In genomic region chr1:245234217-245235120, GRCh38 we compare ENCODE assay signal across 13 cellular contexts.
DNase-seq lines count a peak whose midpoint lies in the region; ATAC-seq and TF ChIP-seq lines count a peak whose summit lies in the region.
"Had no signal": no experiment of that assay in that cellular context is flagged by ENCODE, and none has a peak within 500 bp of the region (broad histone marks: within the 10 kb centered on the region; RNA-seq: fewer than 3 reads in every experiment).

No MANE protein-coding gene starts in this region.

- H3K4me1 Mint-ChIP-seq in activated CD4-positive, alpha-beta T cell treated with anti-CD3 and anti-CD28 coated beads, Interleukin-2, amount 10 ng/mL, durations not matched to agents 24 days and 14 days: no peaks in the 10 kb centered on the region
- H3K4me1 Mint-ChIP-seq: mesothelial cell of epicardium had no signal

- H3K79me1 ChIP-seq in mesendoderm (ENCODE audit: low read length): no peaks in the 10 kb centered on the region

- no peak for TF ChIP-seq POLR2A in gastrocnemius medialis (IDR thresholded peaks at IDR 0.05)
- no peak for TF ChIP-seq POLR2A in sigmoid colon (IDR thresholded peaks at IDR 0.05)

- no peaks in the 10 kb centered on the region for H3K36me3 Mint-ChIP-seq in activated CD4-positive, alpha-beta T cell treated with anti-CD3 and anti-CD28 coated beads, Interleukin-2, amount 10 ng/mL, durations not matched to agents 24 days and 14 days (ENCODE audit: low read depth)

- H3K27me3 ChIP-seq in brain microvascular endothelial cell (replicated peaks) (no peaks in the 10 kb centered on the region), mesendoderm (ENCODE audit: insufficient read depth, low read length, poor library complexity) (no peaks in the 10 kb centered on the region), gastrocnemius medialis (no peaks in the 10 kb centered on the region), sigmoid colon (no peaks in the 10 kb centered on the region)
- H3K27me3 ChIP-seq: breast epithelium had no signal

- peak; percentile 42 for DNase-seq in COLO668 (lab: John Stamatoyannopoulos, UW; ENCODE audit: unreplicated experiment)
- peak; percentile 68 for DNase-seq in NCI-H1417 treated with DMSO at 0.1 percent for 48 hours (lab: John Stamatoyannopoulos, UW)
- DNase-seq in brain microvascular endothelial cell: peak; percentile 1
- DNase-seq in mesendoderm: peak; percentile 53
- no peak for DNase-seq in gastrocnemius medialis
- no peak for DNase-seq in activated CD4-positive, alpha-beta T cell treated with anti-CD3 and anti-CD28 coated beads, Interleukin-2, amount 10 ng/mL, durations not matched to agents 24 days and 14 days
- no peak for DNase-seq in sigmoid colon
- no peak for DNase-seq in left cardiac atrium
- DNase-seq: AML-193; NCI-H82; stimulated activated naive CD4-positive, alpha-beta T cell treated with Interleukin-2 at 50 U/mL for 16 hours had no signal

- H3K27ac ChIP-seq in brain microvascular endothelial cell (no peak overlapping the region), mesendoderm (ENCODE audit: low read depth, low read length) (no peak overlapping the region), gastrocnemius medialis (no peak overlapping the region), sigmoid colon (no peak overlapping the region)
- H3K27ac ChIP-seq: breast epithelium had no signal

- TF ChIP-seq EP300 in sigmoid colon (IDR thresholded peaks at IDR 0.05): no peak

- ATAC-seq in gastrocnemius medialis: no peak
- ATAC-seq in left cardiac atrium: no peak

- H2BK120ac ChIP-seq in mesendoderm (ENCODE audit: low read depth, low read length): no peak overlapping the region

- H4K5ac ChIP-seq in mesendoderm (ENCODE audit: low read length): no peak overlapping the region

- no peak overlapping the region for H3K56ac ChIP-seq in mesendoderm (ENCODE audit: low read length)

- no peak overlapping the region for H3K18ac ChIP-seq in mesendoderm (ENCODE audit: low read length)

- no peaks in the 10 kb centered on the region for H3K79me2 ChIP-seq in mesendoderm (ENCODE audit: control insufficient read depth, insufficient read depth, low read length)

- WGBS in mesendoderm (ENCODE audit: extremely low coverage, insufficient coverage, low lambda C conversion rate): no CpG with 5 or more reads among the region's 27 CpGs
- WGBS in sigmoid colon, 2 donors: 78 to 86% methylated on average over 27 of the region's 27 CpGs

- H3K4me3 ChIP-seq in brain microvascular endothelial cell (ENCODE audit: low read depth, low read length) (no peak overlapping the region), mesendoderm (ENCODE audit: low read length) (no peak overlapping the region), gastrocnemius medialis (no peak overlapping the region), sigmoid colon (no peak overlapping the region)
- H3K4me3 ChIP-seq: breast epithelium had no signal

- in situ Hi-C loops in brain microvascular endothelial cell (cut with HindIII; ENCODE audit: low pct_ligation_motif_present, low sequenced_read_pairs) (no loop called here), gastrocnemius medialis (cut with MboI; ENCODE audit: low sequenced_read_pairs in 4 of 4) (no loop called here)

- no peaks in the 10 kb centered on the region for H3K27me3 Mint-ChIP-seq in activated CD4-positive, alpha-beta T cell treated with anti-CD3 and anti-CD28 coated beads, Interleukin-2, amount 10 ng/mL, durations not matched to agents 24 days and 14 days

- no peak overlapping the region for H3K27ac Mint-ChIP-seq in activated CD4-positive, alpha-beta T cell treated with anti-CD3 and anti-CD28 coated beads, Interleukin-2, amount 10 ng/mL, durations not matched to agents 24 days and 14 days
- H3K27ac Mint-ChIP-seq: mesothelial cell of epicardium had no signal

- no peak for TF ChIP-seq CTCF in brain microvascular endothelial cell (IDR thresholded peaks at IDR 0.05; ENCODE audit: low read depth, low read length, missing control alignments)
- no peak for TF ChIP-seq CTCF in gastrocnemius medialis (IDR thresholded peaks at IDR 0.05 in 4 of 5, conservative IDR thresholded peaks at IDR 0.05 in 1 of 5)
- no peak for TF ChIP-seq CTCF in sigmoid colon (IDR thresholded peaks at IDR 0.05)

- intact Hi-C loops in gastrocnemius medialis (cut with DNase I; ENCODE audit: low total_unique reads) (no loop called here), sigmoid colon (cut with DNase I) (no loop called here), left cardiac atrium (cut with DNase I) (no loop called here)
- intact Hi-C loops in activated CD4-positive, alpha-beta T cell treated with anti-CD3 and anti-CD28 coated beads, Interleukin-2, amount 10 ng/mL, durations not matched to agents 24 days and 14 days (cut with micrococcal nuclease): no loop called here

- no peak overlapping the region for H2BK5ac ChIP-seq in mesendoderm (ENCODE audit: low read length)

- H3K36me3 ChIP-seq in brain microvascular endothelial cell (replicated peaks) (no peaks in the 10 kb centered on the region), mesendoderm (ENCODE audit: control insufficient read depth, insufficient read depth, low read length) (no peaks in the 10 kb centered on the region), gastrocnemius medialis (no peaks in the 10 kb centered on the region), sigmoid colon (no peaks in the 10 kb centered on the region)
- H3K36me3 ChIP-seq: breast epithelium had no signal

- H3K9me3 ChIP-seq in gastrocnemius medialis: no peaks in the 10 kb centered on the region
- no peaks in the 10 kb centered on the region for H3K9me3 ChIP-seq in sigmoid colon
- H3K9me3 ChIP-seq: breast epithelium had no signal

- no peak overlapping the region for H2BK15ac ChIP-seq in mesendoderm (replicated peaks; ENCODE audit: low read depth)

- H3K4me2 ChIP-seq in mesendoderm (ENCODE audit: low read length): no peak overlapping the region

- H3K9ac ChIP-seq in mesendoderm (ENCODE audit: low read length): no peak overlapping the region

- H3K9me3 Mint-ChIP-seq in activated CD4-positive, alpha-beta T cell treated with anti-CD3 and anti-CD28 coated beads, Interleukin-2, amount 10 ng/mL, durations not matched to agents 24 days and 14 days: no peaks in the 10 kb centered on the region

- no peak overlapping the region for H3K23ac ChIP-seq in mesendoderm (ENCODE audit: low read length)

- H3K4me1 ChIP-seq in mesendoderm (ENCODE audit: control insufficient read depth, low read depth, low read length): no peaks in the 10 kb centered on the region
- H3K4me1 ChIP-seq in gastrocnemius medialis: no peaks in the 10 kb centered on the region
- no peaks in the 10 kb centered on the region for H3K4me1 ChIP-seq in sigmoid colon
- H3K4me1 ChIP-seq: breast epithelium had no signal

- no peak overlapping the region for H3K4ac ChIP-seq in mesendoderm (ENCODE audit: low read depth, low read length)

- no peak overlapping the region for H2AK5ac ChIP-seq in mesendoderm (ENCODE audit: low read length)

- no peak overlapping the region for H3K4me3 Mint-ChIP-seq in activated CD4-positive, alpha-beta T cell treated with anti-CD3 and anti-CD28 coated beads, Interleukin-2, amount 10 ng/mL, durations not matched to agents 24 days and 14 days
- H3K4me3 Mint-ChIP-seq: mesothelial cell of epicardium had no signal

- no peak overlapping the region for H4K8ac ChIP-seq in mesendoderm (ENCODE audit: low read depth, low read length)

Comparison
In these comparisons a context has a peak if more than half of its experiments do, and no peak if none do; other contexts are left out.
1. DNase-seq: peak in COLO668 (single experiment), NCI-H1417 treated with DMSO at 0.1 percent for 48 hours (single experiment), brain microvascular endothelial cell (single experiment) and mesendoderm (single experiment); none in gastrocnemius medialis (0 of 2), activated CD4-positive, alpha-beta T cell treated with anti-CD3 and anti-CD28 coated beads, Interleukin-2, amount 10 ng/mL, durations not matched to agents 24 days and 14 days (single experiment), sigmoid colon (single experiment) and left cardiac atrium (single experiment).